ENCODE assay signal across 7 cellular contexts in the genomic region with DNA sequence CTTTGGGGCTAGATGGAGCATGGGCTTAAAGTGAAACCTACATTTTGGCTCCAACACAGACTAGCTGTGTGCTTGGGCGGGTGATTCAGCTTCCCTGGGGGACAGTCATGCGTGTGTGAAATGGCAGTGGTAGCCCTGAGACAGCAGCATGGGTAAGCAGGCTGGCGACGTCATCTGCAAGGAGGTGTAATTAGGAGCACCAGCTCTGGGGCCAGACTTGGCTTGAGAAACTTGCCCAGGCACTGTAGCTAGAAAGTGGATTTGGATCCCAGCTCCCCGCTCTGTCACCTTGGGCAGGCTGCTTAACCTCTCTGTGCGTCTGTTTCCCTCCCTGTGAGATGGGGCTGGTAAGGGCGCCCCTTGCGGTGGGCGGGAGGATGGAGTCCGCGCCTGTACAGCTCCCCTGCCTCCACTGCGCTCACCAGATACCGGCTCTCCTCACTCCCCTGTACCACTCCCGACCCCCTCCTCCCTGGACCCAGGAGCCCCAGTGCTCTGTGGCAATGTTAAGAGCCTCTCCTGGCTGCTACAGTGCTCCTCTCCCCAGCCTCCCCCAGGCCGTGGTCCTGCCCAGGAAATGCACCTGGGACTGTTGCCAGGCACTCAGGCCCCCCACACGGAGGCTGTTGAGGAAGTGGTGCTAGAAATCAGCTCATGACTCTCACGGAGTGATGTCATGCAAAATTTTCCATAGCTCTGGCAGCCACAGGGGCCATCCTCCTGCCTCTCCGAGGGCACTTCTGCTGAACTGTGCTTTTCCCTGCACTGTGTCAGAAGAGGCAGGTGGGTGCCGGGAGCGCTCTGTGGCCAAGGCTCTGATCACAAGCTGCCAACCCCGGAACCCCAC. TPM values are rescaled to one million over a fixed set of nuclear protein-coding genes. Genes with fewer than 3 reads are reported as not detected.
DNase-seq lines count a peak whose midpoint lies in the region; ATAC-seq, FAIRE-seq and TF ChIP-seq lines count a peak whose summit lies in the region.

No MANE protein-coding gene starts in this region.

- peaks cover 69% of the 10 kb centered on the region for H3K4me1 ChIP-seq in HepG2 (ENCODE audit: insufficient read depth, low read length)

- no peak for TF ChIP-seq RAD21 in HepG2 (CRISPR knock-in tag; IDR thresholded peaks at IDR 0.05)

- intact Hi-C loops in HepG2 (cut with micrococcal nuclease; ENCODE audit: unreplicated experiment) = loop anchor here (1.0 kb wide), 1 partner anchor 8 kb away; no protein-coding TSS in a partner anchor

- H3K36me3 ChIP-seq in HepG2 (replicated peaks in 1 of 2; ENCODE audit: control insufficient read depth in 1 of 2, insufficient read depth in 2 of 2, low read length in 2 of 2) = peaks cover 40 to 72% of the 10 kb centered on the region in 2 experiments

- H4K20me1 ChIP-seq in HepG2 (ENCODE audit: insufficient read depth, low read length) = no peaks in the 10 kb centered on the region; the same call in 1 of the 2 replicates

- no peaks in the 10 kb centered on the region for H3K27me3 ChIP-seq in HepG2 (ENCODE audit: control insufficient read depth in 1 of 2, insufficient read depth in 2 of 2, low read length in 2 of 2)

- FAIRE-seq in HepG2 (lab: Jason Lieb, UNC) = peak; percentile 44

- CTCF ChIA-PET in HepG2 (lab: Yijun Ruan, JAX; ENCODE audit: low intra/inter-chr PET ratio, low total read pairs) = no interaction called here

- in situ Hi-C loops in HepG2 (cut with HindIII; ENCODE audit: extremely low pct_ligation_motif_present, low pct_unique_long_range_greater_than_20kb) = no loop called here

- peaks cover 77% of the 10 kb centered on the region for H3K79me2 ChIP-seq in HepG2 (ENCODE audit: insufficient read depth, low read length)

- 83% methylated on average over 18 of the region's 21 CpGs for WGBS in HepG2 (ENCODE audit: low lambda C conversion rate)

- H2AFZ ChIP-seq in HepG2 (ENCODE audit: low read length) = no peak overlapping the region

- TF ChIP-seq EP300 in HepG2 (IDR thresholded peaks at IDR 0.05; ENCODE audit: low read depth in 2 of 2, low read length in 2 of 2) = peak in 1 of 2 experiments; percentile 66; a peak in 1 of 4 replicates
- TF ChIP-seq EP300 in HepG2 (CRISPR knock-in tag; IDR thresholded peaks at IDR 0.05; ENCODE audit: borderline replicate concordance) = no peak; the same call in 1 of the 2 replicates

- POLR2A ChIA-PET in HepG2 (lab: Yijun Ruan, JAX) = interaction anchor here (0.6 to 2.0 kb wide), 3 partner anchors 15 to 74 kb away, joined by 3 to 16 read pairs (median 4); no protein-coding TSS in a partner anchor

- H3K4me3 ChIP-seq in cardiac fibroblast (replicated peaks in 1 of 2; ENCODE audit: low read depth in 2 of 2, low read length in 2 of 2) (peak overlapping the region; percentile 9 to 35), HepG2 (replicated peaks in 1 of 3; ENCODE audit: insufficient read depth in 1 of 3, low read depth in 2 of 3, low read length in 3 of 3) (no peak overlapping the region)

- DNase-seq in NCI-H2107 treated with DMSO at 0.1 percent for 48 hours (lab: John Stamatoyannopoulos, UW; ENCODE audit: unreplicated experiment) (peak; percentile 90), cardiac fibroblast (ENCODE audit: low read depth in 2 of 2) (peak; percentile 99), HepG2 (ENCODE audit: low spot score) (peak; percentile 83)
- peak; percentile 51 to 72 (median 58) for DNase-seq in activated CD4-positive, CD25-positive, alpha-beta regulatory T cell (lab: John Stamatoyannopoulos, UW)
- peak; percentile 68 to 72 (median 69) for DNase-seq in stimulated activated CD4-positive, alpha-beta T cell treated with anti-CD3 and anti-CD28 coated beads, TNF-alpha, amount 100 ng/mL, for 4 hours (ENCODE audit: low read depth in 3 of 3)

- no peak overlapping the region; the same call in 1 of the 2 replicates for H3K4me2 ChIP-seq in HepG2 (ENCODE audit: low read depth, low read length)

- TF ChIP-seq CTCF in cardiac fibroblast (IDR thresholded peaks at IDR 0.05; ENCODE audit: low read depth, low read length) = peak; percentile 80
- peak; percentile 12; the same call in 1 of the 2 replicates for TF ChIP-seq CTCF in HepG2 (CRISPR knock-in tag; IDR thresholded peaks at IDR 0.05)

- H3K9ac ChIP-seq in HepG2 (ENCODE audit: insufficient read depth, low read depth, low read length) = peak overlapping the region; percentile 48

- peak overlapping the region; percentile 50 for H3K27ac ChIP-seq in HepG2 (ENCODE audit: extremely low read length, insufficient read depth, low read length)

- H3K9me3 ChIP-seq in HepG2 (ENCODE audit: low read length) = no peaks in the 10 kb centered on the region

- no TSS peak for BruUV-seq in HepG2 (replicated peaks; lab: Mats Ljungman, UMichigan)

- 0 out of 4 replicates have a peak, but pooled peaks of 1 of the 2 experiments have one; percentile 40 for TF ChIP-seq POLR2A in HepG2 (IDR thresholded peaks at IDR 0.05; ENCODE audit: insufficient read depth in 1 of 2, low read depth in 2 of 2, low read length in 2 of 2)

- ATAC-seq in GM18511 (IDR thresholded peaks at IDR 0.05; ENCODE audit: unreplicated experiment) (peak; percentile 88), HG02885 (IDR thresholded peaks at IDR 0.05; ENCODE audit: poor library complexity, unreplicated experiment) (peak; percentile 88), HepG2 (peak; percentile 46)

TF ChIP-seq in HepG2, 621 proteins besides CTCF, POLR2A, EP300 and RAD21 (continues in another document):
- TF ChIP-seq ZNF775 (CRISPR knock-in tag; IDR thresholded peaks at IDR 0.05; ENCODE audit: borderline replicate concordance) (no peak), HNRNPL (IDR thresholded peaks at IDR 0.05; ENCODE audit: low read depth, low read length) (0 out of 2 replicates have a peak, but pooled peaks have one; percentile 43), REPIN1 (CRISPR knock-in tag; IDR thresholded peaks at IDR 0.05; ENCODE audit: borderline replicate concordance, low read depth) (no peak), SOX13 (IDR thresholded peaks at IDR 0.05) (no peak), SOX13 (CRISPR knock-in tag; conservative IDR thresholded peaks at IDR 0.05 in 1 of 2, IDR thresholded peaks at IDR 0.05 in 1 of 2) (peak in 1 of 2 experiments; percentile 47; a peak in 1 of 4 replicates), KLF12 (CRISPR knock-in tag; IDR thresholded peaks at IDR 0.05; ENCODE audit: borderline replicate concordance) (no peak), SIN3B (IDR thresholded peaks at IDR 0.05; ENCODE audit: low read length) (no peak)
- TF ChIP-seq, protein P1, sequence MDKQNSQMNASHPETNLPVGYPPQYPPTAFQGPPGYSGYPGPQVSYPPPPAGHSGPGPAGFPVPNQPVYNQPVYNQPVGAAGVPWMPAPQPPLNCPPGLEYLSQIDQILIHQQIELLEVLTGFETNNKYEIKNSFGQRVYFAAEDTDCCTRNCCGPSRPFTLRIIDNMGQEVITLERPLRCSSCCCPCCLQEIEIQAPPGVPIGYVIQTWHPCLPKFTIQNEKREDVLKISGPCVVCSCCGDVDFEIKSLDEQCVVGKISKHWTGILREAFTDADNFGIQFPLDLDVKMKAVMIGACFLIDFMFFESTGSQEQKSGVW (CRISPR knock-in tag; IDR thresholded peaks at IDR 0.05; ENCODE audit: borderline replicate concordance) = no peak
- TF ChIP-seq, protein P2, sequence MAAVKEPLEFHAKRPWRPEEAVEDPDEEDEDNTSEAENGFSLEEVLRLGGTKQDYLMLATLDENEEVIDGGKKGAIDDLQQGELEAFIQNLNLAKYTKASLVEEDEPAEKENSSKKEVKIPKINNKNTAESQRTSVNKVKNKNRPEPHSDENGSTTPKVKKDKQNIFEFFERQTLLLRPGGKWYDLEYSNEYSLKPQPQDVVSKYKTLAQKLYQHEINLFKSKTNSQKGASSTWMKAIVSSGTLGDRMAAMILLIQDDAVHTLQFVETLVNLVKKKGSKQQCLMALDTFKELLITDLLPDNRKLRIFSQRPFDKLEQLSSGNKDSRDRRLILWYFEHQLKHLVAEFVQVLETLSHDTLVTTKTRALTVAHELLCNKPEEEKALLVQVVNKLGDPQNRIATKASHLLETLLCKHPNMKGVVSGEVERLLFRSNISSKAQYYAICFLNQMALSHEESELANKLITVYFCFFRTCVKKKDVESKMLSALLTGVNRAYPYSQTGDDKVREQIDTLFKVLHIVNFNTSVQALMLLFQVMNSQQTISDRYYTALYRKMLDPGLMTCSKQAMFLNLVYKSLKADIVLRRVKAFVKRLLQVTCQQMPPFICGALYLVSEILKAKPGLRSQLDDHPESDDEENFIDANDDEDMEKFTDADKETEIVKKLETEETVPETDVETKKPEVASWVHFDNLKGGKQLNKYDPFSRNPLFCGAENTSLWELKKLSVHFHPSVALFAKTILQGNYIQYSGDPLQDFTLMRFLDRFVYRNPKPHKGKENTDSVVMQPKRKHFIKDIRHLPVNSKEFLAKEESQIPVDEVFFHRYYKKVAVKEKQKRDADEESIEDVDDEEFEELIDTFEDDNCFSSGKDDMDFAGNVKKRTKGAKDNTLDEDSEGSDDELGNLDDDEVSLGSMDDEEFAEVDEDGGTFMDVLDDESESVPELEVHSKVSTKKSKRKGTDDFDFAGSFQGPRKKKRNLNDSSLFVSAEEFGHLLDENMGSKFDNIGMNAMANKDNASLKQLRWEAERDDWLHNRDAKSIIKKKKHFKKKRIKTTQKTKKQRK (IDR thresholded peaks at IDR 0.05; ENCODE audit: low read length) = no peak

RNA-seq across cellular contexts. Expression of a gene that starts 44.6 kb away (rescaled TPM):
- 39.0 and 39.1 TPM in 2 replicates for total RNA-seq in HepG2 (2016; rRNA removed; fragmentation: Illumina TruSeq; extraction: Trizol)
- 50.4 and 51.2 TPM in 2 replicates for total RNA-seq in HepG2 (2016; cell fraction: cytosol; rRNA removed; fragmentation: Illumina TruSeq; extraction: Trizol; ENCODE audit: low read depth)
- 32.6 and 44.6 TPM in 2 replicates for total RNA-seq in HepG2 (2016; cell fraction: insoluble cytoplasmic fraction; rRNA removed; fragmentation: Illumina TruSeq; extraction: Trizol)
- total RNA-seq in HepG2 (2016; cell fraction: membrane; rRNA removed; fragmentation: Illumina TruSeq; extraction: Trizol) = 52.4 and 52.9 TPM in 2 replicates
- 33.3 and 38.2 TPM in 2 replicates for total RNA-seq in HepG2 (2016; cell fraction: nucleus; rRNA removed; fragmentation: Illumina TruSeq; extraction: Trizol)
- 57.6 and 59.5 TPM in 2 replicates for polyA plus RNA-seq in HepG2 (2011; rRNA removed)
- 44.7 and 49.0 TPM in 2 replicates for polyA plus RNA-seq in HepG2 (2011; cell fraction: cytosol; rRNA removed)
- polyA plus RNA-seq in HepG2 (2011; cell fraction: nucleus; rRNA removed) = 85.9 and 86.7 TPM in 2 replicates
- 53.7 and 59.9 TPM in 2 replicates for polyA plus RNA-seq in HepG2 (2012)
- 53.0 and 54.8 TPM in 2 replicates for polyA plus RNA-seq in HepG2 (2016; cell fraction: cytosol; fragmentation: Illumina TruSeq; extraction: Trizol; ENCODE audit: low read depth)
- polyA plus RNA-seq in HepG2 (2016; cell fraction: insoluble cytoplasmic fraction; fragmentation: Illumina TruSeq; extraction: Trizol; ENCODE audit: low read depth) = 28.2 and 29.0 TPM in 2 replicates
- 41.5 and 42.8 TPM in 2 replicates for polyA plus RNA-seq in HepG2 (2016; cell fraction: membrane; fragmentation: Illumina TruSeq; extraction: Trizol; ENCODE audit: low read depth)
- 49.3 and 52.0 TPM in 2 replicates for polyA plus RNA-seq in HepG2 (2016; cell fraction: nucleus; fragmentation: Illumina TruSeq; extraction: Trizol; ENCODE audit: insufficient read depth, low read depth)
- polyA minus RNA-seq in HepG2 (2011; rRNA and poly(A)+ RNA removed; ENCODE audit: low replicate concordance) = 21.9 and 161 TPM in 2 replicates
- 57.2 and 71.5 TPM in 2 replicates for polyA minus RNA-seq in HepG2 (2011; cell fraction: cytosol; rRNA and poly(A)+ RNA removed)
- 135 and 148 TPM in 2 replicates for polyA minus RNA-seq in HepG2 (2011; cell fraction: nucleus; rRNA and poly(A)+ RNA removed)

Comparison
In these comparisons a context has a peak if more than half of its experiments do, and no peak if none do; other contexts are left out.
1. H3K4me3 ChIP-seq: peak in cardiac fibroblast (2 of 2); none in HepG2 (0 of 3).
2. Peak in every context shown above with its lines, with median percentiles within 50 percentile points of each other: ATAC-seq and DNase-seq.